In genomic region chr17:73331060-73331459, GRCh38 we compare ENCODE assay signal across 34 cellular contexts.
"Had no signal": no experiment of that assay in that cellular context is flagged by ENCODE, and none has a peak within 500 bp of the region (broad histone marks: within the 10 kb centered on the region; RNA-seq: fewer than 3 reads in every experiment).

No MANE protein-coding gene starts in this region.

- H3K36me3 ChIP-seq: MG63 had no signal

- H3K4me3 ChIP-seq: MG63 had no signal

- DNase-seq: Karpas-422, Kasumi-1, MG63, MM.1S, MV-4-11, NCI-H1048, NCI-H1092, NCI-H1092 treated with DMSO at 0.1 percent for 48 hours, NCI-H1105, NCI-H1105 treated with DMSO at 0.1 percent for 48 hours, NCI-H1417, NCI-H1417 treated with DMSO at 0.1 percent for 48 hours, NCI-H1436, NCI-H1436 treated with DMSO at 0.1 percent for 48 hours, NCI-H1694, NCI-H1694 treated with DMSO at 0.1 percent for 48 hours, NCI-H187, NCI-H187 treated with DMSO at 0.1 percent for 48 hours, NCI-H1930, NCI-H2029, NCI-H2029 treated with DMSO at 0.1 percent for 48 hours, NCI-H2081, NCI-H2081 treated with DMSO at 0.1 percent for 48 hours, NCI-H2107, NCI-H2171, NCI-H2171 treated with DMSO at 0.1 percent for 48 hours, NCI-H2227 treated with DMSO at 0.1 percent for 48 hours, NCI-H226, NCI-H345, NCI-H446, NCI-H446 treated with DMSO at 0.1 percent for 48 hours, NCI-H510A, NCI-H510A treated with DMSO at 0.1 percent for 48 hours, NCI-H524 had no signal

- H3K9me3 ChIP-seq: MG63 had no signal

- H3K27me3 ChIP-seq: MG63 had no signal
